In the genomic region with DNA sequence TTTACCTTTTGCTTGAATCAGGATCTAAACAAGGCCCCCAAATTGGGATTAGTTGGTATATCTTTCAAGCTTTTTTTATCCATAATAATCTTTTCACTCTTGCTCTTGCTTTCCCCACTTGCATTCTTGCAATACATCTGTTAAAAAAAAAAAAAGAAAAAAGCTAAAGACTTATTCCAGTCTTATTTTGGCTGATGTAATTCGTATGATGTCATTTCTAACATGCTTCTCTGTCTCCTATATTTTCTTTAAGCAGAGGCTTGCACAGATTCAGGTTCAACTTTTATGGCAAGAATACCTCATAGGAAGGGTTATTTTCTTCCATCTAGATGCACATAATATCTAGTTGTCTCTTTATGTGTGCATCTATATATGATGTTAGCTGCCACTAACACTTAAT, we compare ENCODE assay signal across 33 cellular contexts.
"Had no signal": no experiment of that assay in that cellular context is flagged by ENCODE, and none has a peak within 500 bp of the region (broad histone marks: within the 10 kb centered on the region; RNA-seq: fewer than 3 reads in every experiment).

No MANE protein-coding gene starts in this region.

- H3K27ac ChIP-seq: adrenal gland, ascending aorta, body of pancreas, brain microvascular endothelial cell, breast epithelium, cardiac muscle cell had no signal

- H3K27me3 ChIP-seq: adrenal gland, ascending aorta, body of pancreas, brain microvascular endothelial cell, breast epithelium, cardiac muscle cell had no signal

- H3K9me3 ChIP-seq: adrenal gland, ascending aorta, body of pancreas had no signal

- H3K4me3 ChIP-seq: adrenal gland, ascending aorta, body of pancreas, breast epithelium, cardiac muscle cell had no signal

- H3K4me1 ChIP-seq: adrenal gland, ascending aorta, body of pancreas, breast epithelium had no signal

- DNase-seq: activated effector memory CD4-positive, alpha-beta T cell treated with anti-CD3 and anti-CD28 coated beads, Interleukin-2, amount 50 U/mL, for 16 hours; activated effector memory CD4-positive, alpha-beta T cell treated with Interleukin-2 at 50 U/mL for 16 hours; activated gamma-delta T cell; activated gamma-delta T cell treated with Interleukin-2 at 50 U/mL for 16 hours; activated naive CD4-positive, alpha-beta T cell; activated naive CD4-positive, alpha-beta T cell treated with anti-CD3 and anti-CD28 coated beads for 36 hours; activated naive CD4-positive, alpha-beta T cell treated with anti-CD3 and anti-CD28 coated beads, Interleukin-2, amount 10 ng/mL, durations not matched to agents 7 days and 5 days; activated naive CD4-positive, alpha-beta T cell treated with anti-CD3 and anti-CD28 coated beads, Interleukin-2, amount 50 U/mL, for 16 hours; activated naive CD4-positive, alpha-beta T cell treated with Interleukin-2 at 50 U/mL for 16 hours; activated naive CD8-positive, alpha-beta T cell treated with anti-CD3 and anti-CD28 coated beads for 36 hours; activated naive CD8-positive, alpha-beta T cell treated with anti-CD3 and anti-CD28 coated beads, Interleukin-2, amount 10 ng/mL, durations not matched to agents 7 days and 5 days; activated naive CD8-positive, alpha-beta T cell treated with anti-CD3 and anti-CD28 coated beads, Interleukin-2, amount 50 U/mL, for 24 hours; activated T-cell treated with anti-CD3 and anti-CD28 coated beads, Interleukin-2, amount 50 U/mL, for 24 hours; activated T-cell treated with anti-CD3 and anti-CD28 coated beads, Interleukin-2, amount 50 U/mL, for 4 hours; activated T-cell treated with anti-CD3 and anti-CD28 coated beads, Interleukin-2, amount 50 U/mL, for 48 hours; activated T-cell treated with anti-CD3 and anti-CD28 coated beads, Interleukin-2, amount 50 U/mL, for 72 hours; adrenal gland; amniotic stem cell; amygdala; anterior cingulate cortex; aorta; body of pancreas; brain microvascular endothelial cell; caudate nucleus; central memory CD4-positive, alpha-beta T cell; cerebellar nuclear complex had no signal

- FAIRE-seq: astrocyte, bronchial epithelial cell had no signal

- ATAC-seq: activated naive CD4-positive, alpha-beta T cell treated with anti-CD3 and anti-CD28 coated beads, Interleukin-2, amount 50 U/mL, for 72 hours; activated naive CD8-positive, alpha-beta T cell treated with anti-CD3 and anti-CD28 coated beads, Interleukin-2, amount 50 U/mL, for 24 hours; activated T-cell treated with anti-CD3 and anti-CD28 coated beads, Interleukin-2, amount 50 U/mL, for 4 hours; activated T-cell treated with anti-CD3 and anti-CD28 coated beads, Interleukin-2, amount 50 U/mL, for 72 hours; activated T-helper 17 cell treated with anti-CD3 and anti-CD28 coated beads, Interleukin-2, amount 50 U/mL, for 72 hours; body of pancreas had no signal

- H3K36me3 ChIP-seq: adrenal gland, ascending aorta, brain microvascular endothelial cell, breast epithelium, cardiac muscle cell had no signal
